In genomic region chr13:50001287-50001686, GRCh38 we compare ENCODE assay signal across 1 cellular context.
TF ChIP-seq lines count a peak whose summit lies in the region.

No MANE protein-coding gene starts in this region.

TF ChIP-seq in IMR-90, 13 proteins besides CTCF, POLR2A, EP300 and RAD21 (continued from another document):
- TF ChIP-seq ELK1 (IDR thresholded peaks at IDR 0.05; ENCODE audit: borderline replicate concordance, low read depth, low read length) (no peak), MAZ (IDR thresholded peaks at IDR 0.05; ENCODE audit: borderline replicate concordance, low read depth, low read length) (no peak), RFX5 (IDR thresholded peaks at IDR 0.05; ENCODE audit: low read depth, low read length) (no peak), FOS (IDR thresholded peaks at IDR 0.05; ENCODE audit: low read depth, low read length) (no peak), RCOR1 (IDR thresholded peaks at IDR 0.05; ENCODE audit: insufficient replicate concordance, low read length) (no peak), SMC3 (IDR thresholded peaks at IDR 0.05; ENCODE audit: low read depth, low read length) (no peak)
